4 cellular contexts compared by ENCODE assay signal in the genomic region with DNA sequence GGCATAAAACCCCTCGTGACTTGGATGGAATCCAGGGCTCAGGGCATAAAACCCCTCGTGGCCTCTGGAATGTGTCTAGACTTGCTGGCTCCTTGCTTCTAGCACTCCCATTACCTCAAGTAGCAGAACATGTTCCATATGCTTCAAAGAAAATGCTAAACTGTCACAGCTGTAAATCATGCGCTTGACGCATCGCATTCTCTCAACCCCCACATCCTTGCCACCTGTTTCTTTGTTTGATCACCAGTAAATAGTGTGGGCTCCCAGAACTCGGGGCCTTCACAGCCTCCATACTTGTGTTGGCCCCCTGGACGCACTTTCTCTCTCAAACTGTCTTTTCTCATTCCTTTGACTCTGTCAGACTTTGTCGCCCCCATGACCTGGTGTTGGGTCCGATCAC. TPM values are rescaled to one million over a fixed set of nuclear protein-coding genes. Genes with fewer than 3 reads are reported as not detected.
"Had no signal": no experiment of that assay in that cellular context is flagged by ENCODE, and none has a peak within 500 bp of the region (broad histone marks: within the 10 kb centered on the region; RNA-seq: fewer than 3 reads in every experiment).

No MANE protein-coding gene starts in this region.

RNA-seq across cellular contexts. Expression of a gene that starts 34.8 kb away (rescaled TPM):
- total RNA-seq: activated CD4-positive, alpha-beta memory T cell treated with anti-CD3 and anti-CD28 coated beads for 36 hours; activated CD4-positive, alpha-beta T cell treated with anti-CD3 and anti-CD28 coated beads, Interleukin-2, amount 10 ng/mL, durations not matched to agents 7 days and 5 days; bronchial epithelial cell; MCF 10A had no signal
